ENCODE assay signal across 4 cellular contexts in genomic region chr1:145208911-145209310, GRCh38. TPM values are rescaled to one million over a fixed set of nuclear protein-coding genes. Genes with fewer than 3 reads are reported as not detected.
"Had no signal": no experiment of that assay in that cellular context is flagged by ENCODE, and none has a peak within 500 bp of the region (broad histone marks: within the 10 kb centered on the region; RNA-seq: fewer than 3 reads in every experiment).

No MANE protein-coding gene starts in this region.

RNA-seq across cellular contexts. Expression of gene PPIAL4D, which starts 33.1 kb away (rescaled TPM):
- total RNA-seq: LHCN-M2, M059J, MCF 10A, NCI-H460 had no signal
